Comparison of ENCODE assay signal across 8 cellular contexts in the genomic region with DNA sequence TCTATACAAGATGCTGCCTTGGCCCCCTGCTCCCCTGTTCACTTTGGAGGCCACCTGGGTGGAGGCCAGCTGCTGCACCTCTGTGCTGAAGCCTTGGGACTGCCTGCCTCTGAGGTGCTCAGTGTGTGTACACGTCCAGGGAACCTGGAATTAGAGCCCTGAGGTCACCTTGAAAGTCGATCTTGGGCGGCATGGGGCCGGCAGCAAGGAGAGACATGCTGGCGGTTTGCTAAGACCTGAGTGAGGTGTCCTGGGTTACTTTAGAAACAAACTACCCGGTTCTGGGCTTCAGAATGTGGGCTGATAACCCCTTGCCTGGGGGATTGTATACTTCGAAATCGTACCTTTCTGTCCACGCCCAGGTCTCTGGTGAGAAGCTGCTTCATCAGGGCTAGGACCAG. TPM values are rescaled to one million over a fixed set of nuclear protein-coding genes. Genes with fewer than 3 reads are reported as not detected.
DNase-seq lines count a peak whose midpoint lies in the region; ATAC-seq and TF ChIP-seq lines count a peak whose summit lies in the region.

No MANE protein-coding gene starts in this region.

- H3K27me3 ChIP-seq in mucosa of rectum (ENCODE audit: control insufficient read depth in 2 of 2, insufficient read depth in 2 of 2, low read length in 2 of 2) (no peaks in the 10 kb centered on the region), uterus (no peaks in the 10 kb centered on the region)

- H3K4me1 ChIP-seq in mucosa of rectum (ENCODE audit: control insufficient read depth in 2 of 2, insufficient read depth in 2 of 2, low read length in 2 of 2) (peaks cover 31 to 34% of the 10 kb centered on the region in 2 donors), uterus (peaks cover 6 to 37% of the 10 kb centered on the region in 2 donors)

- peak overlapping the region; percentile 86 for H3K27ac ChIP-seq in cingulate gyrus (ENCODE audit: low read depth, low read length)
- peak overlapping the region; percentile 62 to 83 for H3K27ac ChIP-seq in mucosa of rectum (ENCODE audit: low read depth in 2 of 2, low read length in 2 of 2)
- H3K27ac ChIP-seq in uterus: peak overlapping the region; percentile 66 to 78

- no peak for TF ChIP-seq POLR2A in uterus (IDR thresholded peaks at IDR 0.05)

- peak in 1 of 2 donors; percentile 24 for DNase-seq in activated T-cell treated with anti-CD3 and anti-CD28 coated beads, Interleukin-2, amount 50 U/mL, for 72 hours
- DNase-seq in activated T-cell treated with anti-CD3 and anti-CD28 coated beads for 4 hours (no peak), uterus (no peak), NCI-H2107 treated with DMSO at 0.1 percent for 48 hours (lab: John Stamatoyannopoulos, UW; ENCODE audit: unreplicated experiment) (no peak), NOMO-1 treated with dmso at 0.1 percent for 144 hours (lab: John Stamatoyannopoulos, UW; ENCODE audit: unreplicated experiment) (no peak), NCI-H748 treated with DMSO at 0.1 percent for 48 hours (lab: John Stamatoyannopoulos, UW) (no peak)

- TF ChIP-seq CTCF in uterus (IDR thresholded peaks at IDR 0.05): no peak

- H3K9ac ChIP-seq in mucosa of rectum (ENCODE audit: low read depth in 1 of 2, low read length in 2 of 2): peak overlapping the region in 1 of 2 donors; percentile 14

- H3K9me3 Mint-ChIP-seq in activated T-cell treated with anti-CD3 and anti-CD28 coated beads, Interleukin-2, amount 50 U/mL, for 72 hours: no peaks in the 10 kb centered on the region

- H3K36me3 Mint-ChIP-seq in activated T-cell treated with anti-CD3 and anti-CD28 coated beads, Interleukin-2, amount 50 U/mL, for 72 hours (ENCODE audit: insufficient read depth in 2 of 2): peaks cover 3 to 13% of the 10 kb centered on the region in 2 donors

- peak overlapping the region; percentile 76 to 81 for H3K4me3 Mint-ChIP-seq in activated T-cell treated with anti-CD3 and anti-CD28 coated beads, Interleukin-2, amount 50 U/mL, for 72 hours

- peak overlapping the region; percentile 10 to 63 for H3K4me3 ChIP-seq in mucosa of rectum (ENCODE audit: low read length in 2 of 2)
- H3K4me3 ChIP-seq in uterus: no peak overlapping the region

- H3K27ac Mint-ChIP-seq in activated T-cell treated with anti-CD3 and anti-CD28 coated beads, Interleukin-2, amount 50 U/mL, for 72 hours: peak overlapping the region; percentile 100

- H3K36me3 ChIP-seq in mucosa of rectum (ENCODE audit: control insufficient read depth in 2 of 2, insufficient read depth in 2 of 2, low read length in 2 of 2) (peaks cover 23 to 43% of the 10 kb centered on the region in 2 donors), uterus (no peaks in the 10 kb centered on the region)

- H3K4me1 Mint-ChIP-seq in activated T-cell treated with anti-CD3 and anti-CD28 coated beads, Interleukin-2, amount 50 U/mL, for 72 hours (ENCODE audit: low read depth): peaks cover 46% of the 10 kb centered on the region

- intact Hi-C loops in uterus (cut with DNase I; ENCODE audit: low total_unique reads): loop anchor here (5.0 kb wide), 1 partner anchor 123 kb away; no protein-coding TSS in a partner anchor

- H3K27me3 Mint-ChIP-seq in activated T-cell treated with anti-CD3 and anti-CD28 coated beads, Interleukin-2, amount 50 U/mL, for 72 hours (ENCODE audit: low read depth): no peaks in the 10 kb centered on the region

- peak; percentile 5 to 27 for ATAC-seq in activated T-cell treated with anti-CD3 and anti-CD28 coated beads, Interleukin-2, amount 50 U/mL, for 72 hours (replicated peaks in 1 of 2)

- no peaks in the 10 kb centered on the region for H3K9me3 ChIP-seq in mucosa of rectum (ENCODE audit: control insufficient read depth in 2 of 2, low read length in 2 of 2)
- H3K9me3 ChIP-seq in uterus: no peaks in the 10 kb centered on the region

RNA-seq across cellular contexts. Expression of gene TSSK6, which starts 25.5 kb away (rescaled TPM):
- 1 to 10 TPM; 5.0 to 5.6 TPM for total RNA-seq in activated T-cell treated with anti-CD3 and anti-CD28 coated beads, Interleukin-2, amount 50 U/mL, for 72 hours
- total RNA-seq in uterus: 1 to 10 TPM in 2 of 4 donors, not detected in 2; 1.3 to 2.0 TPM

RNA-seq across cellular contexts. Expression of gene NDUFA13, which starts 26.2 kb away (rescaled TPM):
- total RNA-seq in activated T-cell treated with anti-CD3 and anti-CD28 coated beads, Interleukin-2, amount 50 U/mL, for 72 hours: 100 to 1,000 TPM; 229 to 263 TPM
- 100 to 1,000 TPM in 1 of 4 donors, 10 to 100 TPM in 3; 28.6 to 204 (median 60.9) TPM for total RNA-seq in uterus

RNA-seq across cellular contexts. Expression of gene YJEFN3, which starts 38.9 kb away (rescaled TPM):
- total RNA-seq in activated T-cell treated with anti-CD3 and anti-CD28 coated beads, Interleukin-2, amount 50 U/mL, for 72 hours: 10 to 100 TPM; 18.2 to 21.3 TPM
- 1 to 10 TPM in 3 of 4 donors, not detected in 1; 1.5 to 6.8 (median 2.9) TPM for total RNA-seq in uterus

RNA-seq across cellular contexts. Expression of gene CILP2, which starts 48.3 kb away (rescaled TPM):
- total RNA-seq in activated T-cell treated with anti-CD3 and anti-CD28 coated beads, Interleukin-2, amount 50 U/mL, for 72 hours: under 1 TPM; 0.44 to 0.86 TPM
- total RNA-seq in uterus: 1 to 10 TPM in 1 of 4 donors, under 1 TPM in 1, not detected in 2; 0.15 to 1.2 TPM

Comparison
In these comparisons a context has a peak if more than half of its experiments do, and no peak if none do; other contexts are left out.
1. H3K4me3 ChIP-seq: peak in mucosa of rectum (2 of 2); none in uterus (0 of 2).
2. Peak in every context shown above with its lines, with median percentiles within 50 percentile points of each other: H3K27ac ChIP-seq.